Comparison of ENCODE assay signal across 1 cellular context in genomic region chr3:35965908-35966307, GRCh38.
A peak's percentile ranks its signal among the peaks of the same experiment; 100 is the strongest.
TF ChIP-seq lines count a peak whose summit lies in the region.

No MANE protein-coding gene starts in this region.

TF ChIP-seq in HepG2, 621 proteins besides CTCF, POLR2A, EP300 and RAD21:
- TF ChIP-seq PREB (CRISPR knock-in tag; IDR thresholded peaks at IDR 0.05) = no peak
- no peak for TF ChIP-seq ZNF772 (CRISPR knock-in tag; IDR thresholded peaks at IDR 0.05)
- peak; percentile 56 for TF ChIP-seq STAG1 (CRISPR knock-in tag; IDR thresholded peaks at IDR 0.05)
- TF ChIP-seq SMC3 (IDR thresholded peaks at IDR 0.05; ENCODE audit: low read length) = peak; percentile 10; the same call in 1 of the 2 replicates
- no peak for TF ChIP-seq IRX3 (CRISPR knock-in tag; IDR thresholded peaks at IDR 0.05; ENCODE audit: borderline replicate concordance, low read depth)
TF ChIP-seq in HepG2: peak in this region for 2.
